In the genomic region with DNA sequence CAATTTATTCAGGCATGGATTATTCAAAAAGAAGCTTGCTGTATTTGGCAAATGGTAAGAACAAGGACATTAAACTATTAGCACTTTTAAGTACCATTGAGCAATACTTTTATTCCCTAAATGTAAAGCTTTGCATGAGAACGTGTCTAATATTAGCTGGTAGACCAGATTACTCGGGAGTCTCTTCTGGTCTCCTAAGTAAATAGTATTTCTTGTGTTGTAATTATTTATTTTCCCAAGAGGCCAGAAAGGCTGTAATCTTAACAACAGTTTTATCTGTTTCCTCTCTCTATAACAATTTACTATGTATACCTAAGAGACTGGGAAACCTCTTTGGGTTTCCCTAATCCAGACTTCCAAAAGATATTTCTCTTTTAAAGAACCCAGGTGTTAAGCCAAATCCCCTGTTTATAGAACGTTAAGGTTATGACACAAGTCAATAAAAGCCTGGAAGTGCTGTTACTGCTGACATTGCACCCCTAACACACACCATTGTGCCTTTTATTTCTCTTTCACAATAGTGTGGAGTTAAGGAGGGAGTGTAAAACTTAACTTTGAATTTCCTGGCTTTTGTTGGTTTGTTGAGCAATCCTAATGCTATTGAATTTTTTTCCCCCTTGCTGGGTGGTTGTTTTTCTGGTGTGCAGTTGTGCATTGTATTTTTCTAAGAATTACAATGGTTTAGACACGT, we compare ENCODE assay signal across 13 cellular contexts.
DNase-seq lines count a peak whose midpoint lies in the region; ATAC-seq, FAIRE-seq and TF ChIP-seq lines count a peak whose summit lies in the region.
"Had no signal": no experiment of that assay in that cellular context is flagged by ENCODE, and none has a peak within 500 bp of the region (broad histone marks: within the 10 kb centered on the region; RNA-seq: fewer than 3 reads in every experiment).

No MANE protein-coding gene starts in this region.

- H2AFZ ChIP-seq in Karpas-422 (ENCODE audit: low read length) (0 out of 2 replicates have a peak overlapping the region, but pooled peaks have one; percentile 34), HepG2 (ENCODE audit: low read length) (no peak overlapping the region)
- H2AFZ ChIP-seq: parathyroid adenoma had no signal

- DNase-seq in AG10803 (ENCODE audit: low read depth) = peak; percentile 41
- no peak for DNase-seq in Karpas-422
- peak; percentile 81 to 90 for DNase-seq in dermis microvascular lymphatic vessel endothelial cell (ENCODE audit: low read depth in 2 of 2)
- no peak for DNase-seq in HepG2 (ENCODE audit: low spot score)
- no peak for DNase-seq in NCI-H2227 (lab: John Stamatoyannopoulos, UW; ENCODE audit: unreplicated experiment)
- no peak for DNase-seq in stimulated activated CD4-positive, alpha-beta T cell treated with anti-CD3 and anti-CD28 coated beads, Interleukin-4, amount 100 ng/mL, for 4 hours
- no peak for DNase-seq in NCI-H748 treated with DMSO at 0.1 percent for 48 hours (lab: John Stamatoyannopoulos, UW)
- DNase-seq: activated naive CD4-positive, alpha-beta T cell treated with anti-CD3 and anti-CD28 coated beads for 36 hours; SW 1271 had no signal

- TF ChIP-seq POLR2A in HepG2 (IDR thresholded peaks at IDR 0.05; ENCODE audit: insufficient read depth in 1 of 2, low read depth in 2 of 2, low read length in 2 of 2) = no peak

- H3K4me3 ChIP-seq in AG10803 (ENCODE audit: low read length) = no peak overlapping the region
- no peak overlapping the region for H3K4me3 ChIP-seq in Karpas-422 (ENCODE audit: low read length)
- no peak overlapping the region for H3K4me3 ChIP-seq in HepG2 (replicated peaks in 1 of 3; ENCODE audit: insufficient read depth in 1 of 3, low read depth in 2 of 3, low read length in 3 of 3)

- no peak for FAIRE-seq in HepG2 (lab: Jason Lieb, UNC)

- H3K4me2 ChIP-seq in Karpas-422 (ENCODE audit: low read depth, low read length, poor library complexity, severe bottlenecking) (no peak overlapping the region), HepG2 (ENCODE audit: low read depth, low read length) (no peak overlapping the region)

- H3K27ac ChIP-seq in Karpas-422 (ENCODE audit: low read length) (no peak overlapping the region), HepG2 (ENCODE audit: extremely low read length, insufficient read depth, low read length) (no peak overlapping the region)
- H3K27ac ChIP-seq: epithelial cell of prostate, parathyroid adenoma had no signal

- CTCF ChIA-PET in HepG2 (lab: Yijun Ruan, JAX; ENCODE audit: low intra/inter-chr PET ratio, low total read pairs) = no interaction called here

- H3K9me2 ChIP-seq in Karpas-422 (replicated peaks; ENCODE audit: insufficient read depth, low read length) = no peaks in the 10 kb centered on the region

- in situ Hi-C loops in HepG2 (cut with HindIII; ENCODE audit: extremely low pct_ligation_motif_present, low pct_unique_long_range_greater_than_20kb) = no loop called here

- ATAC-seq in HepG2 = no peak
- ATAC-seq in HG02973 (IDR thresholded peaks at IDR 0.05; ENCODE audit: unreplicated experiment) = no peak
- ATAC-seq: WTC11 had no signal

- 4% methylated on average over 4 of the region's 4 CpGs for WGBS in HepG2 (ENCODE audit: low lambda C conversion rate)

- H3K36me3 ChIP-seq in Karpas-422 (ENCODE audit: insufficient read depth, low read length) = no peaks in the 10 kb centered on the region
- no peaks in the 10 kb centered on the region for H3K36me3 ChIP-seq in HepG2 (replicated peaks in 1 of 2; ENCODE audit: control insufficient read depth in 1 of 2, insufficient read depth in 2 of 2, low read length in 2 of 2)

- TF ChIP-seq CTCF in AG10803 (conservative IDR thresholded peaks at IDR 0.05; ENCODE audit: low read length) (no peak), HepG2 (CRISPR knock-in tag; IDR thresholded peaks at IDR 0.05) (no peak)

- no peaks in the 10 kb centered on the region for H3K27me3 ChIP-seq in Karpas-422 (ENCODE audit: low read length)
- peaks cover 0 to 19% of the 10 kb centered on the region in 2 experiments; a peak in 2 of 5 replicates for H3K27me3 ChIP-seq in HepG2 (ENCODE audit: control insufficient read depth in 1 of 2, insufficient read depth in 2 of 2, low read length in 2 of 2)

- H3K79me2 ChIP-seq in Karpas-422 (ENCODE audit: low read length) (no peaks in the 10 kb centered on the region), HepG2 (ENCODE audit: insufficient read depth, low read length) (no peaks in the 10 kb centered on the region)
- H3K79me2 ChIP-seq: parathyroid adenoma had no signal

- peaks cover 42% of the 10 kb centered on the region for H3K4me1 ChIP-seq in Karpas-422 (ENCODE audit: low read length)
- H3K4me1 ChIP-seq in HepG2 (ENCODE audit: insufficient read depth, low read length) = no peaks in the 10 kb centered on the region
- H3K4me1 ChIP-seq: parathyroid adenoma had no signal

- no peaks in the 10 kb centered on the region for H3K9me3 ChIP-seq in Karpas-422 (ENCODE audit: low read length)
- H3K9me3 ChIP-seq in HepG2 (ENCODE audit: low read length) = no peaks in the 10 kb centered on the region

- H4K20me1 ChIP-seq in Karpas-422 (ENCODE audit: insufficient read depth, low read depth, low read length) (no peaks in the 10 kb centered on the region), HepG2 (ENCODE audit: insufficient read depth, low read length) (no peaks in the 10 kb centered on the region)

- no peak overlapping the region for H3K9ac ChIP-seq in Karpas-422 (ENCODE audit: low read length)
- no peak overlapping the region for H3K9ac ChIP-seq in HepG2 (ENCODE audit: insufficient read depth, low read depth, low read length)
- H3K9ac ChIP-seq: parathyroid adenoma had no signal

- intact Hi-C loops in HepG2 (cut with micrococcal nuclease; ENCODE audit: unreplicated experiment) = loop anchor here (10.0 kb wide), 1 partner anchor 683 kb away; no protein-coding TSS in a partner anchor

- BruUV-seq in HepG2 (replicated peaks; lab: Mats Ljungman, UMichigan) = no TSS peak

- TF ChIP-seq RAD21 in HepG2 (CRISPR knock-in tag; IDR thresholded peaks at IDR 0.05) = no peak

- POLR2A ChIA-PET in HepG2 (lab: Yijun Ruan, JAX) = no interaction called here

- no peak for TF ChIP-seq EP300 in HepG2 (IDR thresholded peaks at IDR 0.05; ENCODE audit: low read depth in 2 of 2, low read length in 2 of 2)
- TF ChIP-seq EP300 in HepG2 (CRISPR knock-in tag; IDR thresholded peaks at IDR 0.05; ENCODE audit: borderline replicate concordance) = no peak

TF ChIP-seq in HepG2, 621 proteins besides CTCF, POLR2A, EP300 and RAD21:
- TF ChIP-seq MAFF (IDR thresholded peaks at IDR 0.05; ENCODE audit: low read depth, low read length) = 0 out of 2 replicates have a peak, but pooled peaks have one; percentile 6
- TF ChIP-seq CEBPB (IDR thresholded peaks at IDR 0.05; ENCODE audit: borderline replicate concordance, low read depth, low read length) = peak; percentile 25; the same call in 1 of the 2 replicates
- no peak for TF ChIP-seq MYNN (CRISPR knock-in tag; IDR thresholded peaks at IDR 0.05; ENCODE audit: low read depth)

Comparison
In these comparisons a context has a peak if more than half of its experiments do, and no peak if none do; other contexts are left out.
1. DNase-seq: peak in AG10803 (single experiment) and dermis microvascular lymphatic vessel endothelial cell (2 of 2); none in Karpas-422 (single experiment), HepG2 (single experiment), NCI-H2227 (single experiment), stimulated activated CD4-positive, alpha-beta T cell treated with anti-CD3 and anti-CD28 coated beads, Interleukin-4, amount 100 ng/mL, for 4 hours (0 of 2) and NCI-H748 treated with DMSO at 0.1 percent for 48 hours (single experiment).